Comparison of ENCODE assay signal across 1 cellular context in the genomic region with DNA sequence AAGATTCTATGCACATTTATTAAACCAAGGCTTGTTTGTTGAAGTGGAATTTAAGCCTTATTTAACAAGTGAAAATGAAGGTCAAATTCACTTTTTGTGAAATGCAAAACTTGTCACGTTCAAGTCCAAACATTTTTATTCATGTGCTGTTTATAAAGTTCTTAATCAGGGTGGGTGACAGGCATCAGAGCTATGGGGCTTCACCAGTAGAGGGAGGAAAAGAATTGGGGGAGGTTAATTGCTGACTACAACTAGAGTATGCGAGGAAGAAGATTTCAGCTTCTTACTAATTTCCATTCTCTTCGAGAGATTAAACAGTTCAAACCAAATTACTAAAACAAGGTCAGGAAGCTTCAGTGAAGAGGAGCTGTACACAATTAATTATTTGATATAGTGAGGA.
TF ChIP-seq lines count a peak whose summit lies in the region.

No MANE protein-coding gene starts in this region.

TF ChIP-seq in A549, 52 proteins besides CTCF, POLR2A, EP300 and RAD21 (continued from another document):
- TF ChIP-seq, protein P1, sequence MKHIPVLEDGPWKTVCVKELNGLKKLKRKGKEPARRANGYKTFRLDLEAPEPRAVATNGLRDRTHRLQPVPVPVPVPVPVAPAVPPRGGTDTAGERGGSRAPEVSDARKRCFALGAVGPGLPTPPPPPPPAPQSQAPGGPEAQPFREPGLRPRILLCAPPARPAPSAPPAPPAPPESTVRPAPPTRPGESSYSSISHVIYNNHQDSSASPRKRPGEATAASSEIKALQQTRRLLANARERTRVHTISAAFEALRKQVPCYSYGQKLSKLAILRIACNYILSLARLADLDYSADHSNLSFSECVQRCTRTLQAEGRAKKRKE (CRISPR knock-in tag; IDR thresholded peaks at IDR 0.05; ENCODE audit: low read depth): no peak
- TF ChIP-seq, protein P2, sequence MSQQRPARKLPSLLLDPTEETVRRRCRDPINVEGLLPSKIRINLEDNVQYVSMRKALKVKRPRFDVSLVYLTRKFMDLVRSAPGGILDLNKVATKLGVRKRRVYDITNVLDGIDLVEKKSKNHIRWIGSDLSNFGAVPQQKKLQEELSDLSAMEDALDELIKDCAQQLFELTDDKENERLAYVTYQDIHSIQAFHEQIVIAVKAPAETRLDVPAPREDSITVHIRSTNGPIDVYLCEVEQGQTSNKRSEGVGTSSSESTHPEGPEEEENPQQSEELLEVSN (IDR thresholded peaks at IDR 0.05; ENCODE audit: borderline replicate concordance, low read depth): no peak
- no peak for TF ChIP-seq CHD2 (IDR thresholded peaks at IDR 0.05; ENCODE audit: low read length, partially characterized antibody)
